ENCODE assay signal across 21 cellular contexts in the genomic region with DNA sequence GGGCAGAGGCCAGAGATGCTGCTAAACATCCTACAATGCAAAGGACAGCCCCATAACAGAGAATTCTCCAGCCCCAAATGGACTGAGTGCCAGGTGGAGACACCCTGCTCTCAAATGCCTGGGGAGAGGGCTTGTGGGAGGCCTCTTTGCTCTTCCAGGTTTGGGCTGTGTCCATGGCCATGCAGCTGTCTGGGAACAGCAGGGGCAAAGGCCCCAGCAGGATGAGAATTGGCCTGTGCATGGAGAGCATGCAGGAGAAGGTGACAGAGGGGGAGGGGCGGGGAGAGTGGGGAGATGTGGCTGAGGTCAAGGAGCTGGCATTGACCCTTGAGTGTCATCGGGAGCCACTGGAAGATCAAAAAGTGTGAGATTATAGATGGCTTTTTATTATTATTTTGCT.
"Had no signal": no experiment of that assay in that cellular context is flagged by ENCODE, and none has a peak within 500 bp of the region (broad histone marks: within the 10 kb centered on the region; RNA-seq: fewer than 3 reads in every experiment).

No MANE protein-coding gene starts in this region.

- H3K36me3 ChIP-seq: ascending aorta, Peyer's patch had no signal

- H3K4me1 ChIP-seq: ascending aorta, body of pancreas, Peyer's patch had no signal

- H3K27me3 ChIP-seq: ascending aorta, body of pancreas, Peyer's patch had no signal

- H3K9me3 ChIP-seq: ascending aorta, body of pancreas, Peyer's patch had no signal

- H3K27me3 Mint-ChIP-seq: activated naive CD8-positive, alpha-beta T cell treated with anti-CD3 and anti-CD28 coated beads, Interleukin-2, amount 50 U/mL, for 24 hours had no signal

- H3K27ac Mint-ChIP-seq: activated CD4-positive, alpha-beta T cell treated with anti-CD3 and anti-CD28 coated beads for 36 hours; activated CD8-positive, alpha-beta T cell treated with anti-CD3 and anti-CD28 coated beads, Interleukin-2, amount 10 ng/mL, durations not matched to agents 7 days and 5 days; activated naive CD4-positive, alpha-beta T cell treated with anti-CD3 and anti-CD28 coated beads, Interleukin-2, amount 50 U/mL, for 72 hours; activated naive CD8-positive, alpha-beta T cell treated with anti-CD3 and anti-CD28 coated beads, Interleukin-2, amount 50 U/mL, for 24 hours; T-helper 17 cell had no signal

- H3K4me3 Mint-ChIP-seq: activated CD4-positive, alpha-beta T cell treated with anti-CD3 and anti-CD28 coated beads for 36 hours; activated CD8-positive, alpha-beta T cell treated with anti-CD3 and anti-CD28 coated beads, Interleukin-2, amount 10 ng/mL, durations not matched to agents 7 days and 5 days; activated naive CD8-positive, alpha-beta T cell treated with anti-CD3 and anti-CD28 coated beads, Interleukin-2, amount 50 U/mL, for 24 hours; T-helper 17 cell had no signal

- H3K9me3 Mint-ChIP-seq: activated naive CD8-positive, alpha-beta T cell treated with anti-CD3 and anti-CD28 coated beads, Interleukin-2, amount 50 U/mL, for 24 hours had no signal

- DNase-seq: activated CD4-positive, alpha-beta T cell treated with anti-CD3 and anti-CD28 coated beads for 36 hours; activated CD8-positive, alpha-beta memory T cell treated with anti-CD3 and anti-CD28 coated beads, Interleukin-2, amount 50 U/mL, for 48 hours; activated CD8-positive, alpha-beta T cell treated with anti-CD3 and anti-CD28 coated beads, Interleukin-2, amount 10 ng/mL, durations not matched to agents 7 days and 5 days; activated naive CD8-positive, alpha-beta T cell treated with anti-CD3 and anti-CD28 coated beads, Interleukin-2, amount 50 U/mL, for 24 hours; activated T-cell treated with anti-CD3 and anti-CD28 coated beads, Interleukin-2, amount 50 U/mL, for 1 hour; amniotic stem cell; body of pancreas; central memory CD4-positive, alpha-beta T cell; NCI-H1092; NCI-H1930; NCI-H2171; NCI-H446 treated with DMSO at 0.1 percent for 48 hours; NCI-H526; NK-92 treated with Interleukin-12 subunit alpha and Interleukin-12 subunit beta, amount 100 ng/mL, for 24 hours; OCI-M1; Peyer's patch; T-helper 17 cell; T-helper 9 cell had no signal

- H3K36me3 Mint-ChIP-seq: activated naive CD4-positive, alpha-beta T cell treated with anti-CD3 and anti-CD28 coated beads, Interleukin-2, amount 50 U/mL, for 72 hours had no signal

- H3K27ac ChIP-seq: ascending aorta, body of pancreas, KMS-11 had no signal

- H3K4me1 Mint-ChIP-seq: activated CD4-positive, alpha-beta T cell treated with anti-CD3 and anti-CD28 coated beads for 36 hours; T-helper 17 cell had no signal

- H3K4me3 ChIP-seq: ascending aorta, body of pancreas, Peyer's patch had no signal

- ATAC-seq: activated CD4-positive, alpha-beta T cell treated with anti-CD3 and anti-CD28 coated beads for 36 hours; activated CD8-positive, alpha-beta T cell treated with anti-CD3 and anti-CD28 coated beads, Interleukin-2, amount 10 ng/mL, durations not matched to agents 7 days and 5 days; activated naive CD4-positive, alpha-beta T cell treated with anti-CD3 and anti-CD28 coated beads, Interleukin-2, amount 50 U/mL, for 72 hours; activated naive CD8-positive, alpha-beta T cell treated with anti-CD3 and anti-CD28 coated beads, Interleukin-2, amount 50 U/mL, for 24 hours; body of pancreas; T-helper 17 cell had no signal

- H3K4me2 ChIP-seq: KMS-11 had no signal
